Comparison of ENCODE assay signal across 8 cellular contexts in genomic region chr15:49154799-49155109, GRCh38. TPM values are rescaled to one million over a fixed set of nuclear protein-coding genes. Genes with fewer than 3 reads are reported as not detected.
A peak's percentile ranks its signal among the peaks of the same experiment; 100 is the strongest.
DNase-seq lines count a peak whose midpoint lies in the region; ATAC-seq, FAIRE-seq and TF ChIP-seq lines count a peak whose summit lies in the region.

No MANE protein-coding gene starts in this region.

- H3K36me3 ChIP-seq in left ventricle myocardium inferior (no peaks in the 10 kb centered on the region), keratinocyte (ENCODE audit: control insufficient read depth in 2 of 2, extremely low read depth in 1 of 2, insufficient read depth in 2 of 2, low read length in 2 of 2) (no peaks in the 10 kb centered on the region), thoracic aorta (no peaks in the 10 kb centered on the region)

- no peaks in the 10 kb centered on the region for H3K9me1 ChIP-seq in keratinocyte (ENCODE audit: control insufficient read depth, extremely low read depth, insufficient read depth, low read length)

- POLR2A ChIA-PET in activated CD8-positive, alpha-beta T cell treated with anti-CD3 and anti-CD28 coated beads for 36 hours (lab: Charles Lee), result interaction anchor here (0.6 to 1.9 kb wide), 3 partner anchors 15 to 274 kb away, joined by 3 to 18 read pairs (median 3); partner anchors contain the start of gene GALK2

- peak overlapping the region; percentile 90 for H3K4me3 ChIP-seq in left ventricle myocardium inferior
- peak overlapping the region; percentile 86 to 96 (median 93) for H3K4me3 ChIP-seq in keratinocyte (ENCODE audit: control insufficient read depth in 2 of 3, extremely low read depth in 1 of 3, insufficient read depth in 2 of 3, low read depth in 1 of 3, low read length in 3 of 3)
- H3K4me3 ChIP-seq in thoracic aorta, result peak overlapping the region; percentile 94

- peak overlapping the region; percentile 98 for H3K27ac Mint-ChIP-seq in activated CD8-positive, alpha-beta T cell treated with anti-CD3 and anti-CD28 coated beads for 36 hours

- H3K9me3 ChIP-seq in left ventricle myocardium inferior (replicated peaks) (no peaks in the 10 kb centered on the region), keratinocyte (ENCODE audit: control insufficient read depth, low read depth, low read length) (no peaks in the 10 kb centered on the region), thoracic aorta (no peaks in the 10 kb centered on the region)

- H3K27me3 ChIP-seq in left ventricle myocardium inferior (ENCODE audit: low read depth) (no peaks in the 10 kb centered on the region), keratinocyte (ENCODE audit: control insufficient read depth, extremely low read depth, insufficient read depth, low read length) (no peaks in the 10 kb centered on the region), thoracic aorta (replicated peaks; ENCODE audit: insufficient read depth) (no peaks in the 10 kb centered on the region)

- H3K36me3 Mint-ChIP-seq in activated CD8-positive, alpha-beta T cell treated with anti-CD3 and anti-CD28 coated beads for 36 hours (ENCODE audit: low read depth), result peaks cover 6% of the 10 kb centered on the region

- H3K9ac ChIP-seq in keratinocyte (ENCODE audit: control insufficient read depth, extremely low read depth, insufficient read depth, low read length), result peak overlapping the region; percentile 96

- H3K4me3 Mint-ChIP-seq in activated CD8-positive, alpha-beta T cell treated with anti-CD3 and anti-CD28 coated beads for 36 hours, result peak overlapping the region; percentile 99

- no peaks in the 10 kb centered on the region for H3K9me3 Mint-ChIP-seq in activated CD8-positive, alpha-beta T cell treated with anti-CD3 and anti-CD28 coated beads for 36 hours

- peaks cover 70% of the 10 kb centered on the region for H3K79me2 ChIP-seq in keratinocyte (ENCODE audit: control insufficient read depth, insufficient read depth, low read length)

- DNase-seq in left ventricle myocardium inferior (no peak), left cardiac atrium (no peak), keratinocyte (ENCODE audit: low read depth, low spot score) (no peak), thoracic aorta (ENCODE audit: low spot score) (no peak)
- no peak for DNase-seq in activated CD8-positive, alpha-beta T cell treated with anti-CD3 and anti-CD28 coated beads for 36 hours
- DNase-seq in activated CD4-positive, alpha-beta T cell treated with anti-CD3 and anti-CD28 coated beads for 4 hours, result no peak
- DNase-seq in stimulated activated CD4-positive, alpha-beta T cell treated with anti-CD3 and anti-CD28 coated beads, Interleukin-12 subunit alpha, Interleukin-12 subunit beta, amount 100 ng/mL, for 4 hours, result no peak

- H4K20me1 ChIP-seq in keratinocyte (ENCODE audit: control insufficient read depth, extremely low read depth, insufficient read depth, low read length), result peaks cover 8% of the 10 kb centered on the region

- intact Hi-C loops in left ventricle myocardium inferior (cut with micrococcal nuclease), result no loop called here
- intact Hi-C loops in left cardiac atrium (cut with DNase I), result no loop called here
- intact Hi-C loops in activated CD8-positive, alpha-beta T cell treated with anti-CD3 and anti-CD28 coated beads for 36 hours (cut with micrococcal nuclease), result no loop called here

- peak overlapping the region; percentile 96 for H2AFZ ChIP-seq in keratinocyte (ENCODE audit: control insufficient read depth, low read length)

- FAIRE-seq in keratinocyte (lab: Jason Lieb, UNC), result no peak

- H3K27ac ChIP-seq in left ventricle myocardium inferior (replicated peaks), result peak overlapping the region; percentile 88
- peak overlapping the region; percentile 98 for H3K27ac ChIP-seq in keratinocyte (ENCODE audit: control insufficient read depth, insufficient read depth, low read length)
- peak overlapping the region; percentile 78 to 80 for H3K27ac ChIP-seq in thoracic aorta

- no peaks in the 10 kb centered on the region for H3K27me3 Mint-ChIP-seq in activated CD8-positive, alpha-beta T cell treated with anti-CD3 and anti-CD28 coated beads for 36 hours

- H3K4me1 Mint-ChIP-seq in activated CD8-positive, alpha-beta T cell treated with anti-CD3 and anti-CD28 coated beads for 36 hours (ENCODE audit: low read depth), result peaks cover 38% of the 10 kb centered on the region

- peak overlapping the region; percentile 80 for H3K4me2 ChIP-seq in keratinocyte (ENCODE audit: control insufficient read depth, extremely low read depth, insufficient read depth, low read depth, low read length)

- dilution Hi-C loops in keratinocyte (cut with MboI; ENCODE audit: extremely low pct_ligation_motif_present, low sequenced_read_pairs), result no loop called here

- TF ChIP-seq CTCF in left ventricle myocardium inferior (IDR thresholded peaks at IDR 0.05; ENCODE audit: borderline replicate concordance) (no peak), keratinocyte (optimal IDR thresholded peaks at IDR 0.05 in 1 of 3, IDR thresholded peaks at IDR 0.05 in 1 of 3, conservative IDR thresholded peaks at IDR 0.05 in 1 of 3; ENCODE audit: extremely low read depth in 1 of 3, insufficient read depth in 2 of 3, low read length in 3 of 3) (no peak), thoracic aorta (IDR thresholded peaks at IDR 0.05) (no peak)
- TF ChIP-seq CTCF in activated CD8-positive, alpha-beta T cell treated with anti-CD3 and anti-CD28 coated beads for 36 hours (IDR thresholded peaks at IDR 0.05), result no peak

- ATAC-seq in left cardiac atrium, result no peak
- no peak for ATAC-seq in activated CD8-positive, alpha-beta T cell treated with anti-CD3 and anti-CD28 coated beads for 36 hours
- no peak for ATAC-seq in thoracic aorta (ENCODE audit: insufficient number of reproducible peaks, low FRiP score, low read depth)
- no peak for ATAC-seq in GM21825 (IDR thresholded peaks at IDR 0.05; ENCODE audit: unreplicated experiment)

- CTCF ChIA-PET in activated CD8-positive, alpha-beta T cell treated with anti-CD3 and anti-CD28 coated beads for 36 hours (lab: Charles Lee), result interaction anchor here (1.0 to 2.2 kb wide), 3 partner anchors 9 to 293 kb away, joined by 3 to 22 read pairs (median 6); partner anchors contain the start of gene GALK2

- H3K4me1 ChIP-seq in left ventricle myocardium inferior, result peaks cover 75% of the 10 kb centered on the region
- H3K4me1 ChIP-seq in keratinocyte (ENCODE audit: control insufficient read depth, extremely low read depth, insufficient read depth, low read length), result peaks cover 11% of the 10 kb centered on the region
- H3K4me1 ChIP-seq in thoracic aorta (ENCODE audit: control insufficient read depth in 1 of 2, low read depth in 2 of 2), result peaks cover 31 to 33% of the 10 kb centered on the region in 2 donors

RNA-seq across cellular contexts. Expression of gene COPS2, which starts 0.6 kb away (rescaled TPM):
- total RNA-seq in left ventricle myocardium inferior (79.5 TPM), left cardiac atrium (10 to 100 TPM; 60.3 to 70.9 TPM), thoracic aorta (10 to 100 TPM; 31.3 to 71.3 TPM)
- total RNA-seq in activated CD8-positive, alpha-beta T cell treated with anti-CD3 and anti-CD28 coated beads for 36 hours, result 10 to 100 TPM; 85.0 to 85.8 TPM
- 51.3 to 114 TPM (median 52.7 TPM) in 3 replicates for polyA plus RNA-seq in keratinocyte
- polyA plus RNA-seq in keratinocyte (2011; ENCODE audit: low read depth), result 150 TPM
- polyA plus RNA-seq in keratinocyte (2011; cell fraction: cytosol; rRNA removed), result 49.1 and 109 TPM in 2 replicates
- polyA plus RNA-seq in keratinocyte (2011; cell fraction: nucleus; rRNA removed), result 29.2 and 39.9 TPM in 2 replicates
- 68.1 and 69.4 TPM in 2 replicates for polyA plus RNA-seq in keratinocyte (2012; ENCODE audit: low replicate concordance)
- polyA minus RNA-seq in keratinocyte, result 10.5 to 62.8 TPM (median 23.2 TPM) in 3 replicates
- polyA minus RNA-seq in keratinocyte (2011; cell fraction: cytosol; rRNA and poly(A)+ RNA removed), result 25.9 TPM
- polyA minus RNA-seq in keratinocyte (2011; cell fraction: nucleus; rRNA and poly(A)+ RNA removed), result 13.9 and 32.0 TPM in 2 replicates

RNA-seq across cellular contexts. Expression of gene GALK2, which starts 15.3 kb away (rescaled TPM):
- total RNA-seq in left ventricle myocardium inferior (39.3 TPM), left cardiac atrium (10 to 100 TPM; 30.1 to 32.1 TPM), thoracic aorta (10 to 100 TPM; 22.9 to 35.9 TPM)
- 10 to 100 TPM; 26.8 to 27.5 TPM for total RNA-seq in activated CD8-positive, alpha-beta T cell treated with anti-CD3 and anti-CD28 coated beads for 36 hours
- 20.7 to 29.7 TPM (median 29.7 TPM) in 3 replicates for polyA plus RNA-seq in keratinocyte
- polyA plus RNA-seq in keratinocyte (2011; ENCODE audit: low read depth), result 14.3 TPM
- polyA plus RNA-seq in keratinocyte (2011; cell fraction: cytosol; rRNA removed), result 14.9 and 19.7 TPM in 2 replicates
- polyA plus RNA-seq in keratinocyte (2011; cell fraction: nucleus; rRNA removed), result 21.6 and 24.9 TPM in 2 replicates
- polyA plus RNA-seq in keratinocyte (2012; ENCODE audit: low replicate concordance), result 19.6 and 22.5 TPM in 2 replicates
- polyA minus RNA-seq in keratinocyte, result 16.0 to 35.2 TPM (median 29.2 TPM) in 3 replicates
- polyA minus RNA-seq in keratinocyte (2011; cell fraction: cytosol; rRNA and poly(A)+ RNA removed), result 10.7 TPM
- polyA minus RNA-seq in keratinocyte (2011; cell fraction: nucleus; rRNA and poly(A)+ RNA removed), result 19.0 and 26.9 TPM in 2 replicates
